8 cellular contexts compared by ENCODE assay signal in genomic region chr6:87703039-87703438, GRCh38. TPM values are rescaled to one million over a fixed set of nuclear protein-coding genes. Genes with fewer than 3 reads are reported as not detected.
DNase-seq lines count a peak whose midpoint lies in the region; ATAC-seq and TF ChIP-seq lines count a peak whose summit lies in the region.
"Not testable (repeated sequence)": the region's sequence is repeated elsewhere in the genome, so short reads cannot be mapped to it uniquely, and the experiment has no call there.

No MANE protein-coding gene starts in this region.

- peaks cover 28% of the 10 kb centered on the region for H3K4me1 ChIP-seq in CD4-positive, alpha-beta memory T cell (ENCODE audit: insufficient read depth, low read length)
- H3K4me1 ChIP-seq in KMS-11 (ENCODE audit: low read depth, poor library complexity, severe bottlenecking) (peaks cover 27% of the 10 kb centered on the region), osteoblast (ENCODE audit: insufficient read depth, low read length) (peaks cover 25% of the 10 kb centered on the region)
- H3K4me1 ChIP-seq in ascending aorta; thymus (ENCODE audit: control insufficient read depth, insufficient read depth, low read length): not testable (repeated sequence)

- peak overlapping the region; percentile 93 for H3K27ac ChIP-seq in CD4-positive, alpha-beta memory T cell (ENCODE audit: low read depth, low read length)
- H3K27ac ChIP-seq in KMS-11 (peak overlapping the region; percentile 94; the same call in 1 of the 2 replicates), ascending aorta (peak overlapping the region; percentile 71 to 96), layer of hippocampus (ENCODE audit: low read depth, low read length) (peak overlapping the region; percentile 87), osteoblast (ENCODE audit: low read depth, low read length) (peak overlapping the region; percentile 78)
- not testable (repeated sequence) for H3K27ac ChIP-seq in thymus (ENCODE audit: low read depth)

- not testable (repeated sequence) for DNase-seq in CD4-positive, alpha-beta memory T cell; T-helper 17 cell; ascending aorta (ENCODE audit: low spot score in 2 of 2); epithelial cell of proximal tubule (ENCODE audit: low read depth); osteoblast (ENCODE audit: insufficient read length, low spot score, missing footprints)

- not testable (repeated sequence) for H4K20me1 ChIP-seq in KMS-11 (ENCODE audit: insufficient read depth)
- H4K20me1 ChIP-seq in osteoblast (ENCODE audit: insufficient read depth, low read length): peaks cover 30% of the 10 kb centered on the region

- H3K36me3 ChIP-seq in CD4-positive, alpha-beta memory T cell (ENCODE audit: insufficient read depth, low read length); KMS-11 (ENCODE audit: insufficient read depth); ascending aorta; osteoblast (ENCODE audit: insufficient read depth, low read length); thymus (ENCODE audit: control insufficient read depth, insufficient read depth): not testable (repeated sequence)

- H3K4me3 Mint-ChIP-seq in CD4-positive, alpha-beta memory T cell: peak overlapping the region; percentile 94 to 99 (median 96)
- peak overlapping the region; percentile 97 for H3K4me3 Mint-ChIP-seq in T-helper 17 cell

- peak overlapping the region in 1 of 2 donors; percentile 91 for H3K4me3 ChIP-seq in CD4-positive, alpha-beta memory T cell (ENCODE audit: low read length in 2 of 2)
- not testable (repeated sequence) for H3K4me3 ChIP-seq in KMS-11 (IDR thresholded peaks at IDR 0.05; ENCODE audit: insufficient read depth, low read depth, low read length)
- H3K4me3 ChIP-seq in ascending aorta (peak overlapping the region; percentile 92 to 97), epithelial cell of proximal tubule (ENCODE audit: low read depth, low read length) (peak overlapping the region; percentile 95), osteoblast (ENCODE audit: insufficient read depth, low read length) (peak overlapping the region; percentile 98), thymus (ENCODE audit: low read length) (peak overlapping the region; percentile 78)

- WGBS in thymus: 94% methylated on average over 19 of the region's 19 CpGs

- H3K4me2 ChIP-seq in KMS-11 (peak overlapping the region; percentile 38), osteoblast (ENCODE audit: insufficient read depth, low read length) (peak overlapping the region; percentile 92)

- H3K9me3 Mint-ChIP-seq in CD4-positive, alpha-beta memory T cell: not testable (repeated sequence)

- intact Hi-C loops in CD4-positive, alpha-beta memory T cell (cut with micrococcal nuclease): loop anchor here (2.0 to 5.0 kb wide), 7 partner anchors 22 to 1378 kb away; partner anchors contain the start of genes CFAP206, PNRC1, RNGTT and SLC35A1
- intact Hi-C loops in ascending aorta (cut with DNase I): loop anchor here (2.0 to 5.0 kb wide), 8 partner anchors 20 to 1378 kb away; partner anchors contain the start of genes PNRC1, RARS2 and SLC35A1

- POLR2A ChIA-PET in CD4-positive, alpha-beta memory T cell (lab: Charles Lee; ENCODE audit: partially characterized antibody): interaction anchor here (0.8 to 6.3 kb wide), 16 partner anchors 7 to 1378 kb away, joined by 3 to 109 read pairs (median 9); partner anchors contain the start of genes ORC3, PNRC1, RARS2 and ZNF292

- H3K9me3 ChIP-seq in CD4-positive, alpha-beta memory T cell (ENCODE audit: control insufficient read depth in 1 of 2, low read length in 2 of 2); T-helper 17 cell (ENCODE audit: control insufficient read depth, low read length, poor library complexity, severe bottlenecking); ascending aorta; osteoblast (ENCODE audit: low read depth, low read length); thymus (ENCODE audit: control insufficient read depth): not testable (repeated sequence)

- H3K36me3 Mint-ChIP-seq in CD4-positive, alpha-beta memory T cell: peaks cover 0 to 18% of the 10 kb centered on the region in 2 donors
- not testable (repeated sequence) for H3K36me3 Mint-ChIP-seq in T-helper 17 cell (ENCODE audit: low read depth)

- H3K79me2 ChIP-seq in KMS-11 (ENCODE audit: insufficient read depth, low read depth) (peaks cover 40% of the 10 kb centered on the region), osteoblast (ENCODE audit: insufficient read depth, low read length) (peaks cover 40% of the 10 kb centered on the region)

- TF ChIP-seq CTCF in KMS-11 (conservative IDR thresholded peaks at IDR 0.05; ENCODE audit: low read depth, low read length); ascending aorta (IDR thresholded peaks at IDR 0.05); epithelial cell of proximal tubule (conservative IDR thresholded peaks at IDR 0.05; ENCODE audit: low read depth, low read length); osteoblast (IDR thresholded peaks at IDR 0.05; ENCODE audit: extremely low read depth, low read depth, low read length): not testable (repeated sequence)

- not testable (repeated sequence) for ATAC-seq in T-helper 17 cell

- not testable (repeated sequence) for H3K27me3 Mint-ChIP-seq in CD4-positive, alpha-beta memory T cell; T-helper 17 cell

- H3K27ac Mint-ChIP-seq in CD4-positive, alpha-beta memory T cell: peak overlapping the region; percentile 89 to 97 (median 97)
- H3K27ac Mint-ChIP-seq in T-helper 17 cell: peak overlapping the region; percentile 93

- not testable (repeated sequence) for H3K27me3 ChIP-seq in CD4-positive, alpha-beta memory T cell (ENCODE audit: insufficient read depth, low read length); KMS-11 (ENCODE audit: insufficient read depth, low read depth); ascending aorta; layer of hippocampus (ENCODE audit: control insufficient read depth, insufficient read depth, low read length); osteoblast (ENCODE audit: insufficient read depth, low read length); thymus (ENCODE audit: control insufficient read depth, insufficient read depth)

- H2AFZ ChIP-seq in KMS-11 (ENCODE audit: low read depth) (peak overlapping the region; percentile 35), osteoblast (ENCODE audit: low read length) (peak overlapping the region; percentile 89)

- CTCF ChIA-PET in CD4-positive, alpha-beta memory T cell (lab: Charles Lee; ENCODE audit: partially characterized antibody): interaction anchor here (1.2 to 1.8 kb wide), 2 partner anchors 9 to 129 kb away, joined by 4 to 11 read pairs; no protein-coding TSS in a partner anchor

- H3K9ac ChIP-seq in KMS-11: peak overlapping the region; percentile 93; the same call in 1 of the 2 replicates

- H3K4me1 Mint-ChIP-seq in CD4-positive, alpha-beta memory T cell: peaks cover 18 to 48% (median 26%) of the 10 kb centered on the region in 4 donors
- H3K4me1 Mint-ChIP-seq in T-helper 17 cell: peaks cover 23% of the 10 kb centered on the region

RNA-seq across cellular contexts. Expression of gene AKIRIN2, which starts 1.0 kb away (rescaled TPM):
- 10 to 100 TPM; 68.6 to 69.8 TPM for total RNA-seq in CD4-positive, alpha-beta memory T cell
- polyA plus RNA-seq in CD4-positive, alpha-beta memory T cell: 10 to 100 TPM; 49.3 to 51.7 TPM
- total RNA-seq in T-helper 17 cell (100 to 1,000 TPM; 114 to 128 TPM), ascending aorta (39.1 TPM), epithelial cell of proximal tubule (23.6 and 25.0 TPM in 2 replicates), osteoblast (15.2 and 18.3 TPM in 2 replicates)
- 56.6 TPM for polyA plus RNA-seq in thymus
